ENCODE assay signal across 19 cellular contexts in genomic region chr20:51641866-51642265, GRCh38.
A peak's percentile ranks its signal among the peaks of the same experiment; 100 is the strongest.
DNase-seq lines count a peak whose midpoint lies in the region; ATAC-seq, FAIRE-seq and TF ChIP-seq lines count a peak whose summit lies in the region.
"Had no signal": no experiment of that assay in that cellular context is flagged by ENCODE, and none has a peak within 500 bp of the region (broad histone marks: within the 10 kb centered on the region; RNA-seq: fewer than 3 reads in every experiment).

No MANE protein-coding gene starts in this region.

- no peak overlapping the region for H3K4me2 ChIP-seq in astrocyte (ENCODE audit: low read length)
- H3K4me2 ChIP-seq: BLaER1 treated with 17β-estradiol and CSF1 and Interleukin-3, amounts not matched to agents 10 nM and 100 nM had no signal

- no peak for DNase-seq in activated T-cell treated with anti-CD3 and anti-CD28 coated beads, Interleukin-2, amount 50 U/mL, for 72 hours
- no peak for DNase-seq in activated T-cell treated with anti-CD3 and anti-CD28 coated beads, Interleukin-2, amount 50 U/mL, for 48 hours
- DNase-seq in astrocyte (ENCODE audit: low read depth) (no peak), nephron progenitor cell (no peak), natural killer cell (no peak), NCI-H2081 treated with DMSO at 0.1 percent for 48 hours (lab: John Stamatoyannopoulos, UW) (no peak)
- DNase-seq: 8988T; Calu3; CD8-positive, alpha-beta T cell; DMS79 treated with DMSO at 0.1 percent for 48 hours; GOT3; H7; HFFc6 had no signal

- H3K36me3 Mint-ChIP-seq in activated T-cell treated with anti-CD3 and anti-CD28 coated beads, Interleukin-2, amount 50 U/mL, for 72 hours (ENCODE audit: insufficient read depth in 2 of 2) = no peaks in the 10 kb centered on the region
- H3K36me3 Mint-ChIP-seq in astrocyte (ENCODE audit: low read depth, unreplicated experiment) (no peaks in the 10 kb centered on the region), nephron progenitor cell (ENCODE audit: low read depth) (peaks cover 14% of the 10 kb centered on the region), natural killer cell (peaks cover 7% of the 10 kb centered on the region)
- H3K36me3 Mint-ChIP-seq: CD8-positive, alpha-beta T cell had no signal

- no peaks in the 10 kb centered on the region for H4K20me1 ChIP-seq in astrocyte (ENCODE audit: insufficient read depth, low read length)
- H4K20me1 ChIP-seq: BLaER1 treated with 17β-estradiol and CSF1 and Interleukin-3, amounts not matched to agents 10 nM and 100 nM had no signal

- FAIRE-seq in astrocyte (lab: Jason Lieb, UNC) = no peak
- FAIRE-seq: GM12878, HTR-8/SVneo had no signal

- H3K4me3 Mint-ChIP-seq in activated T-cell treated with anti-CD3 and anti-CD28 coated beads, Interleukin-2, amount 50 U/mL, for 72 hours = no peak overlapping the region
- H3K4me3 Mint-ChIP-seq in astrocyte (ENCODE audit: unreplicated experiment) (no peak overlapping the region), nephron progenitor cell (no peak overlapping the region), natural killer cell (no peak overlapping the region)
- H3K4me3 Mint-ChIP-seq: B cell; CD8-positive, alpha-beta T cell; HFFc6 had no signal

- no peak overlapping the region for H3K9ac ChIP-seq in astrocyte (ENCODE audit: low read length)
- H3K9ac ChIP-seq: BLaER1 treated with 17β-estradiol and CSF1 and Interleukin-3, amounts not matched to agents 10 nM and 100 nM had no signal

- H3K27ac ChIP-seq in astrocyte (ENCODE audit: low read depth, low read length) = no peak overlapping the region
- H3K27ac ChIP-seq: BLaER1 treated with 17β-estradiol and CSF1 and Interleukin-3, amounts not matched to agents 10 nM and 100 nM had no signal

- intact Hi-C loops in natural killer cell (cut with micrococcal nuclease) = no loop called here

- no peak overlapping the region for H3K4me3 ChIP-seq in astrocyte (ENCODE audit: insufficient read depth, low read depth, low read length)
- H3K4me3 ChIP-seq: BLaER1 treated with 17β-estradiol and CSF1 and Interleukin-3, amounts not matched to agents 10 nM and 100 nM; GM12878 had no signal

- H3K36me3 ChIP-seq in astrocyte (ENCODE audit: insufficient read depth, low read length) = no peaks in the 10 kb centered on the region
- H3K36me3 ChIP-seq: BLaER1 treated with 17β-estradiol and CSF1 and Interleukin-3, amounts not matched to agents 10 nM and 100 nM had no signal

- TF ChIP-seq CTCF in astrocyte (IDR thresholded peaks at IDR 0.05; ENCODE audit: insufficient read depth, low read depth, low read length) (no peak), nephron progenitor cell (IDR thresholded peaks at IDR 0.05) (no peak), natural killer cell (IDR thresholded peaks at IDR 0.05) (no peak)

- H3K27me3 Mint-ChIP-seq in activated T-cell treated with anti-CD3 and anti-CD28 coated beads, Interleukin-2, amount 50 U/mL, for 72 hours (ENCODE audit: low read depth) = peaks cover 16% of the 10 kb centered on the region
- H3K27me3 Mint-ChIP-seq in astrocyte (ENCODE audit: low read depth, unreplicated experiment) (no peaks in the 10 kb centered on the region), nephron progenitor cell (ENCODE audit: low read depth, poor library complexity) (no peaks in the 10 kb centered on the region), natural killer cell (ENCODE audit: low read depth in 2 of 2) (no peaks in the 10 kb centered on the region)
- H3K27me3 Mint-ChIP-seq: B cell had no signal

- H3K27me3 ChIP-seq in astrocyte (ENCODE audit: insufficient read depth, low read length) = no peaks in the 10 kb centered on the region
- H3K27me3 ChIP-seq: BLaER1 treated with 17β-estradiol and CSF1 and Interleukin-3, amounts not matched to agents 10 nM and 100 nM had no signal

- H3K27ac Mint-ChIP-seq in activated T-cell treated with anti-CD3 and anti-CD28 coated beads, Interleukin-2, amount 50 U/mL, for 72 hours = peak overlapping the region; percentile 18
- H3K27ac Mint-ChIP-seq in astrocyte (ENCODE audit: unreplicated experiment) (peak overlapping the region; percentile 5), nephron progenitor cell (peak overlapping the region; percentile 62), natural killer cell (no peak overlapping the region)
- H3K27ac Mint-ChIP-seq: B cell; CD8-positive, alpha-beta T cell; HFFc6 had no signal

- no peaks in the 10 kb centered on the region for H3K9me3 Mint-ChIP-seq in activated T-cell treated with anti-CD3 and anti-CD28 coated beads, Interleukin-2, amount 50 U/mL, for 72 hours
- H3K9me3 Mint-ChIP-seq in astrocyte (ENCODE audit: unreplicated experiment) (no peaks in the 10 kb centered on the region), nephron progenitor cell (no peaks in the 10 kb centered on the region), natural killer cell (no peaks in the 10 kb centered on the region)
- H3K9me3 Mint-ChIP-seq: CD8-positive, alpha-beta T cell; HFFc6 had no signal

- H3K4me1 Mint-ChIP-seq in activated T-cell treated with anti-CD3 and anti-CD28 coated beads, Interleukin-2, amount 50 U/mL, for 72 hours (ENCODE audit: low read depth) = no peaks in the 10 kb centered on the region
- no peaks in the 10 kb centered on the region for H3K4me1 Mint-ChIP-seq in astrocyte (ENCODE audit: low read depth, unreplicated experiment)
- H3K4me1 Mint-ChIP-seq in nephron progenitor cell = peaks cover 49% of the 10 kb centered on the region
- H3K4me1 Mint-ChIP-seq in natural killer cell = peaks cover 6 to 8% of the 10 kb centered on the region in 2 donors

- H3K79me2 ChIP-seq in astrocyte (ENCODE audit: insufficient read depth, low read length) = no peaks in the 10 kb centered on the region

- no peak overlapping the region for H2AFZ ChIP-seq in astrocyte (ENCODE audit: low read depth, low read length)

- no peak for ATAC-seq in activated T-cell treated with anti-CD3 and anti-CD28 coated beads, Interleukin-2, amount 50 U/mL, for 72 hours (replicated peaks in 1 of 2)
- no peak for ATAC-seq in HG02642 (IDR thresholded peaks at IDR 0.05; ENCODE audit: poor library complexity, unreplicated experiment)
- no peak for ATAC-seq in natural killer cell
- ATAC-seq: CD8-positive, alpha-beta T cell; GM12878; HCT116 had no signal

- H3K4me1 ChIP-seq in astrocyte (ENCODE audit: insufficient read depth, low read length) = no peaks in the 10 kb centered on the region

- H3K9me3 ChIP-seq in astrocyte (ENCODE audit: insufficient read depth, low read depth, low read length) = no peaks in the 10 kb centered on the region
- H3K9me3 ChIP-seq: BLaER1 treated with 17β-estradiol and CSF1 and Interleukin-3, amounts not matched to agents 10 nM and 100 nM had no signal

Comparison
In these comparisons a context has a peak if more than half of its experiments do, and no peak if none do; other contexts are left out.
1. H3K27ac Mint-ChIP-seq: peak in activated T-cell treated with anti-CD3 and anti-CD28 coated beads, Interleukin-2, amount 50 U/mL, for 72 hours (single experiment), astrocyte (single experiment) and nephron progenitor cell (single experiment); none in natural killer cell (0 of 2).